18 cellular contexts compared by ENCODE assay signal in the genomic region with DNA sequence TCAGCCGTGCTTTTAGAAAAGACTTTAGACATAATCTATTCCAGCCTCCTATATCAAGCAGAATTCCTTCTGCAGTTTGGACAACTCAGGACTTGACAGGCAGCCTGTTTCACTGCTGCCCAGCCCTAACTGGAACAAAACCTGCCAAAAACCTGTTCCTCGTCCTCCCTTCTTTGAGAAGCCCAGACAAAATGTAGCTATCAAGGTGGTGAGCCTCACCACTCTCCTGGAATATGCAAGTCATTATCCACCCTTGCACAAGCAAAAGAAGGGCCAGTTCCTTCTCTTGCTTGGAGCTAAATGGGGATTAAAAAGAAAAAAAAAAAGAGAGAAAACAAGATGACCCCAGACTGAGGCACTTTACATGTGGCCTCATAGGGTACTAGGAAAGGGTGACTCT.
DNase-seq lines count a peak whose midpoint lies in the region; FAIRE-seq and TF ChIP-seq lines count a peak whose summit lies in the region.
"Had no signal": no experiment of that assay in that cellular context is flagged by ENCODE, and none has a peak within 500 bp of the region (broad histone marks: within the 10 kb centered on the region; RNA-seq: fewer than 3 reads in every experiment).

No MANE protein-coding gene starts in this region.

- no peaks in the 10 kb centered on the region for H3K79me2 ChIP-seq in keratinocyte (ENCODE audit: control insufficient read depth, insufficient read depth, low read length)

- peak overlapping the region; percentile 31 for H3K27ac Mint-ChIP-seq in type B pancreatic cell
- H3K27ac Mint-ChIP-seq in osteocyte (ENCODE audit: unreplicated experiment), result no peak overlapping the region
- H3K27ac Mint-ChIP-seq: CD4-positive, alpha-beta T cell; H9 had no signal

- H3K36me3 Mint-ChIP-seq in type B pancreatic cell, result no peaks in the 10 kb centered on the region
- no peaks in the 10 kb centered on the region for H3K36me3 Mint-ChIP-seq in osteocyte (ENCODE audit: unreplicated experiment)

- H3K27me3 Mint-ChIP-seq in type B pancreatic cell, result peaks cover 4% of the 10 kb centered on the region
- no peaks in the 10 kb centered on the region for H3K27me3 Mint-ChIP-seq in osteocyte (ENCODE audit: unreplicated experiment)

- H3K4me3 Mint-ChIP-seq in type B pancreatic cell (no peak overlapping the region), osteocyte (ENCODE audit: unreplicated experiment) (no peak overlapping the region)
- H3K4me3 Mint-ChIP-seq: CD4-positive, alpha-beta T cell; H9 had no signal

- peak; percentile 41 for DNase-seq in bronchial epithelial cell (ENCODE audit: low read depth)
- peak; percentile 54 for DNase-seq in epithelial cell of esophagus (ENCODE audit: low read depth)
- DNase-seq in keratinocyte (ENCODE audit: low read depth, low spot score), result no peak
- no peak for DNase-seq in type B pancreatic cell (ENCODE audit: extremely low spot score, unreplicated experiment)
- DNase-seq in stimulated activated CD4-positive, alpha-beta T cell treated with anti-CD3 and anti-CD28 coated beads, Interleukin-12 subunit alpha, Interleukin-12 subunit beta, amount 100 ng/mL, for 4 hours, result no peak
- no peak for DNase-seq in effector CD8-positive, alpha-beta T cell (lab: John Stamatoyannopoulos, UW)
- no peak for DNase-seq in osteocyte (ENCODE audit: extremely low spot score, unreplicated experiment)
- DNase-seq: ACHN; BE2C; C1 segment of cervical spinal cord; Caco-2; CD4-positive, alpha-beta T cell; H9 had no signal

- H3K4me1 Mint-ChIP-seq in type B pancreatic cell (ENCODE audit: unreplicated experiment) (peaks cover 4% of the 10 kb centered on the region), osteocyte (ENCODE audit: unreplicated experiment) (peaks cover 9% of the 10 kb centered on the region)
- H3K4me1 Mint-ChIP-seq: H9 had no signal

- H3K36me3 ChIP-seq in bronchial epithelial cell (ENCODE audit: control insufficient read depth, insufficient read depth, low read length) (no peaks in the 10 kb centered on the region), keratinocyte (ENCODE audit: control insufficient read depth in 2 of 2, extremely low read depth in 1 of 2, insufficient read depth in 2 of 2, low read length in 2 of 2) (no peaks in the 10 kb centered on the region)
- H3K36me3 ChIP-seq: BE2C had no signal

- FAIRE-seq in bronchial epithelial cell (lab: Jason Lieb, UNC) (no peak), keratinocyte (lab: Jason Lieb, UNC) (peak; percentile 36)
- FAIRE-seq: A204.1, D721Med, G401.6, GM12891, H1 had no signal

- peak overlapping the region; percentile 5 for H3K9ac ChIP-seq in keratinocyte (ENCODE audit: control insufficient read depth, extremely low read depth, insufficient read depth, low read length)

- H3K27me3 ChIP-seq in bronchial epithelial cell (ENCODE audit: control insufficient read depth, insufficient read depth, low read length) (no peaks in the 10 kb centered on the region), keratinocyte (ENCODE audit: control insufficient read depth, extremely low read depth, insufficient read depth, low read length) (no peaks in the 10 kb centered on the region)
- H3K27me3 ChIP-seq: BE2C had no signal

- no peak overlapping the region for H2AFZ ChIP-seq in keratinocyte (ENCODE audit: control insufficient read depth, low read length)

- no peak for TF ChIP-seq CTCF in bronchial epithelial cell (IDR thresholded peaks at IDR 0.05; ENCODE audit: insufficient read depth, low read length, severe bottlenecking)
- no peak for TF ChIP-seq CTCF in epithelial cell of esophagus (IDR thresholded peaks at IDR 0.05; ENCODE audit: insufficient read depth, low read depth, low read length, missing control alignments)
- TF ChIP-seq CTCF in keratinocyte (optimal IDR thresholded peaks at IDR 0.05 in 1 of 3, IDR thresholded peaks at IDR 0.05 in 1 of 3, conservative IDR thresholded peaks at IDR 0.05 in 1 of 3; ENCODE audit: extremely low read depth in 1 of 3, insufficient read depth in 2 of 3, low read length in 3 of 3), result no peak
- TF ChIP-seq CTCF in type B pancreatic cell (conservative IDR thresholded peaks at IDR 0.05), result no peak
- TF ChIP-seq CTCF in osteocyte (IDR thresholded peaks at IDR 0.05), result no peak

- H3K9me1 ChIP-seq in keratinocyte (ENCODE audit: control insufficient read depth, extremely low read depth, insufficient read depth, low read length), result no peaks in the 10 kb centered on the region

- peak overlapping the region; percentile 42 for H3K27ac ChIP-seq in keratinocyte (ENCODE audit: control insufficient read depth, insufficient read depth, low read length)

- H3K9me3 ChIP-seq in keratinocyte (ENCODE audit: control insufficient read depth, low read depth, low read length), result no peaks in the 10 kb centered on the region
- H3K9me3 ChIP-seq: BE2C, Caco-2 had no signal

- H3K4me3 ChIP-seq in bronchial epithelial cell (ENCODE audit: low read depth, low read length), result no peak overlapping the region
- H3K4me3 ChIP-seq in epithelial cell of esophagus (ENCODE audit: low read length), result no peak overlapping the region
- no peak overlapping the region for H3K4me3 ChIP-seq in keratinocyte (ENCODE audit: control insufficient read depth in 2 of 3, extremely low read depth in 1 of 3, insufficient read depth in 2 of 3, low read depth in 1 of 3, low read length in 3 of 3)

- H4K20me1 ChIP-seq in keratinocyte (ENCODE audit: control insufficient read depth, extremely low read depth, insufficient read depth, low read length), result no peaks in the 10 kb centered on the region

- peaks cover 39% of the 10 kb centered on the region for H3K4me1 ChIP-seq in keratinocyte (ENCODE audit: control insufficient read depth, extremely low read depth, insufficient read depth, low read length)
- H3K4me1 ChIP-seq: BE2C, Caco-2 had no signal

- dilution Hi-C loops in keratinocyte (cut with MboI; ENCODE audit: extremely low pct_ligation_motif_present, low sequenced_read_pairs), result no loop called here

- H3K4me2 ChIP-seq in keratinocyte (ENCODE audit: control insufficient read depth, extremely low read depth, insufficient read depth, low read depth, low read length), result no peak overlapping the region

- H3K9me3 Mint-ChIP-seq in type B pancreatic cell (peaks cover 12% of the 10 kb centered on the region), osteocyte (ENCODE audit: unreplicated experiment) (no peaks in the 10 kb centered on the region)

Comparison
In these comparisons a context has a peak if more than half of its experiments do, and no peak if none do; other contexts are left out.
1. DNase-seq: peak in bronchial epithelial cell (single experiment) and epithelial cell of esophagus (single experiment); none in keratinocyte (single experiment), type B pancreatic cell (single experiment), stimulated activated CD4-positive, alpha-beta T cell treated with anti-CD3 and anti-CD28 coated beads, Interleukin-12 subunit alpha, Interleukin-12 subunit beta, amount 100 ng/mL, for 4 hours (single experiment), effector CD8-positive, alpha-beta T cell (single experiment) and osteocyte (single experiment).